Comparison of ENCODE assay signal across 20 cellular contexts in genomic region chr7:158323741-158324396, GRCh38.
DNase-seq lines count a peak whose midpoint lies in the region; ATAC-seq and TF ChIP-seq lines count a peak whose summit lies in the region.
"Had no signal": no experiment of that assay in that cellular context is flagged by ENCODE, and none has a peak within 500 bp of the region (broad histone marks: within the 10 kb centered on the region; RNA-seq: fewer than 3 reads in every experiment).

No MANE protein-coding gene starts in this region.

- no peak overlapping the region for H3K18ac ChIP-seq in H9 (ENCODE audit: insufficient read length, low read depth, low read length)

- H4K5ac ChIP-seq in H9 (ENCODE audit: insufficient read length, low read depth, low read length) = no peak overlapping the region

- H3K23me2 ChIP-seq in H9 (ENCODE audit: insufficient read length, low read depth, low read length, poor library complexity, severe bottlenecking) = peaks cover 3% of the 10 kb centered on the region

- H4K20me1 ChIP-seq in H9 (ENCODE audit: control insufficient read depth, insufficient read depth, insufficient read length) = no peaks in the 10 kb centered on the region
- H4K20me1 ChIP-seq: BLaER1 had no signal

- H3K79me1 ChIP-seq in H9 (ENCODE audit: insufficient read depth, low read depth, low read length, poor library complexity, severe bottlenecking) = no peaks in the 10 kb centered on the region

- H3K14ac ChIP-seq in H9 (ENCODE audit: insufficient read depth, low read length) = no peak overlapping the region

- H3K9ac ChIP-seq in H9 (ENCODE audit: extremely low read depth, insufficient read length, low read length) = no peak overlapping the region
- H3K9ac ChIP-seq: BLaER1, KMS-11 had no signal

- H4K91ac ChIP-seq in H9 (ENCODE audit: insufficient read length, low read depth, low read length) = no peak overlapping the region

- H3K9me3 ChIP-seq in H9 (ENCODE audit: control insufficient read depth, low read depth, low read length) = no peaks in the 10 kb centered on the region
- H3K9me3 ChIP-seq: BLaER1, SJCRH30 had no signal

- no peak overlapping the region for H3K4ac ChIP-seq in H9 (ENCODE audit: low read depth, low read length)

- ATAC-seq in HG02610 (IDR thresholded peaks at IDR 0.05; ENCODE audit: unreplicated experiment) = no peak
- ATAC-seq in activated naive CD8-positive, alpha-beta T cell treated with anti-CD3 and anti-CD28 coated beads, Interleukin-2, amount 50 U/mL, for 24 hours = no peak

- H3K27ac ChIP-seq in H9 (ENCODE audit: insufficient read length, low read depth, low read length) = no peak overlapping the region
- no peak overlapping the region for H3K27ac ChIP-seq in coronary artery
- H3K27ac ChIP-seq: BLaER1, HL-60, KMS-11, SJCRH30 had no signal

- no peak overlapping the region for H3K23ac ChIP-seq in H9 (ENCODE audit: insufficient read length, low read depth, low read length)

- no peak overlapping the region for H3K4me2 ChIP-seq in H9 (ENCODE audit: insufficient read depth, insufficient read length, low read length)
- H3K4me2 ChIP-seq: KMS-11 had no signal

- H3K27ac Mint-ChIP-seq in H9 = peak overlapping the region in 1 of 3 experiments; percentile 13; a peak in 2 of 7 replicates
- H3K27ac Mint-ChIP-seq in activated naive CD8-positive, alpha-beta T cell treated with anti-CD3 and anti-CD28 coated beads, Interleukin-2, amount 50 U/mL, for 24 hours = no peak overlapping the region
- H3K27ac Mint-ChIP-seq: CD4-positive, CD25-positive, alpha-beta regulatory T cell; IgD-negative memory B cell had no signal

- no peak overlapping the region for H3T11ph ChIP-seq in H9 (ENCODE audit: low read length)

- no peak overlapping the region for H3K4me3 ChIP-seq in coronary artery
- H3K4me3 ChIP-seq: BLaER1, SJCRH30 had no signal

- H2BK12ac ChIP-seq in H9 (ENCODE audit: insufficient read length, low read depth, low read length) = no peak overlapping the region

- no peak for TF ChIP-seq CTCF in H9 (conservative IDR thresholded peaks at IDR 0.05)
- no peak for TF ChIP-seq CTCF in coronary artery (IDR thresholded peaks at IDR 0.05)

- no peak overlapping the region for H2BK120ac ChIP-seq in H9 (ENCODE audit: low read depth, low read length, poor library complexity, severe bottlenecking)

- peaks cover 17 to 19% of the 10 kb centered on the region in 2 experiments; a peak in 4 of 5 replicates for H3K9me3 Mint-ChIP-seq in H9
- H3K9me3 Mint-ChIP-seq in activated naive CD8-positive, alpha-beta T cell treated with anti-CD3 and anti-CD28 coated beads, Interleukin-2, amount 50 U/mL, for 24 hours = peaks cover 14% of the 10 kb centered on the region

- no peak overlapping the region for H2BK5ac ChIP-seq in H9 (ENCODE audit: insufficient read length, low read length)

- H3K79me2 ChIP-seq in H9 (ENCODE audit: insufficient read depth, low read length) = no peaks in the 10 kb centered on the region

- H2AFZ ChIP-seq in H9 (ENCODE audit: low read length) = no peak overlapping the region

- peak; percentile 17 for DNase-seq in H9
- peak; percentile 40 for DNase-seq in coronary artery (ENCODE audit: low spot score)
- DNase-seq in islet precursor cell = peak; percentile 20
- peak; percentile 5 for DNase-seq in retina
- no peak for DNase-seq in cerebellar nuclear complex (lab: John Stamatoyannopoulos, UW)
- no peak for DNase-seq in activated naive CD8-positive, alpha-beta T cell treated with anti-CD3 and anti-CD28 coated beads, Interleukin-2, amount 50 U/mL, for 24 hours
- DNase-seq: CD4-positive, CD25-positive, alpha-beta regulatory T cell; DMS53; H7; MM.1S; NCI-H2029; NCI-H446; NCI-H524 treated with DMSO at 0.1 percent for 48 hours; NCI-H774; SJCRH30 had no signal

- H3K56ac ChIP-seq in H9 (ENCODE audit: insufficient read length, low read depth, low read length) = no peak overlapping the region

- WGBS in H9 (ENCODE audit: extremely low coverage, insufficient read length, low lambda C conversion rate) = no CpG with 5 or more reads among the region's 21 CpGs

- no peak overlapping the region for H2BK15ac ChIP-seq in H9 (ENCODE audit: low read depth, low read length)

- H3K4me3 Mint-ChIP-seq in H9 = no peak overlapping the region
- H3K4me3 Mint-ChIP-seq in activated naive CD8-positive, alpha-beta T cell treated with anti-CD3 and anti-CD28 coated beads, Interleukin-2, amount 50 U/mL, for 24 hours = no peak overlapping the region
- H3K4me3 Mint-ChIP-seq: IgD-negative memory B cell had no signal

- H2BK20ac ChIP-seq in H9 (ENCODE audit: low read depth, low read length, poor library complexity, severe bottlenecking) = no peak overlapping the region

- H3K36me3 Mint-ChIP-seq in H9 (ENCODE audit: insufficient read depth in 1 of 3, low read depth in 3 of 3) = peaks cover 0 to 11% (median 3%) of the 10 kb centered on the region in 3 experiments; a peak in 3 of 7 replicates
- H3K36me3 Mint-ChIP-seq in activated naive CD8-positive, alpha-beta T cell treated with anti-CD3 and anti-CD28 coated beads, Interleukin-2, amount 50 U/mL, for 24 hours (ENCODE audit: low read depth) = no peaks in the 10 kb centered on the region
- H3K36me3 Mint-ChIP-seq: CD4-positive, CD25-positive, alpha-beta regulatory T cell; IgD-negative memory B cell had no signal

- peaks cover 8% of the 10 kb centered on the region for H3K27me3 Mint-ChIP-seq in H9 (ENCODE audit: low read depth)
- H3K27me3 Mint-ChIP-seq in activated naive CD8-positive, alpha-beta T cell treated with anti-CD3 and anti-CD28 coated beads, Interleukin-2, amount 50 U/mL, for 24 hours = no peaks in the 10 kb centered on the region
- H3K27me3 Mint-ChIP-seq: CD4-positive, CD25-positive, alpha-beta regulatory T cell; IgD-negative memory B cell had no signal

- peaks cover 21 to 45% of the 10 kb centered on the region in 2 experiments for H3K4me1 Mint-ChIP-seq in H9
- H3K4me1 Mint-ChIP-seq in activated naive CD8-positive, alpha-beta T cell treated with anti-CD3 and anti-CD28 coated beads, Interleukin-2, amount 50 U/mL, for 24 hours = no peaks in the 10 kb centered on the region
- H3K4me1 Mint-ChIP-seq: CD4-positive, CD25-positive, alpha-beta regulatory T cell had no signal

- no peak overlapping the region for H4K8ac ChIP-seq in H9 (replicated peaks; ENCODE audit: insufficient read length, low read depth, low read length)

- H3K4me1 ChIP-seq in H9 (ENCODE audit: insufficient read depth, low read length) = peaks cover 3% of the 10 kb centered on the region; the same call in 1 of the 2 replicates
- H3K4me1 ChIP-seq: SJCRH30 had no signal

- no peak overlapping the region for H2AK5ac ChIP-seq in H9 (ENCODE audit: insufficient read length, low read length)

- no peaks in the 10 kb centered on the region for H3K27me3 ChIP-seq in H9 (ENCODE audit: insufficient read depth, low read length)
- H3K27me3 ChIP-seq: BLaER1, SJCRH30 had no signal

Comparison
In these comparisons a context has a peak if more than half of its experiments do, and no peak if none do; other contexts are left out.
1. DNase-seq: peak in H9 (single experiment), coronary artery (single experiment), islet precursor cell (single experiment) and retina (single experiment); none in cerebellar nuclear complex (0 of 2) and activated naive CD8-positive, alpha-beta T cell treated with anti-CD3 and anti-CD28 coated beads, Interleukin-2, amount 50 U/mL, for 24 hours (single experiment).